In genomic region chr10:112210672-112211071, GRCh38 we compare ENCODE assay signal across 17 cellular contexts. TPM values are rescaled to one million over a fixed set of nuclear protein-coding genes. Genes with fewer than 3 reads are reported as not detected.
DNase-seq lines count a peak whose midpoint lies in the region; ATAC-seq and TF ChIP-seq lines count a peak whose summit lies in the region.
"Had no signal": no experiment of that assay in that cellular context is flagged by ENCODE, and none has a peak within 500 bp of the region (broad histone marks: within the 10 kb centered on the region; RNA-seq: fewer than 3 reads in every experiment).

No MANE protein-coding gene starts in this region.

- H3K4me1 Mint-ChIP-seq in activated T-helper 2 cell treated with anti-CD3 and anti-CD28 coated beads, Interferon-gamma antibody, Interleukin-2, Interleukin-4, amounts not matched to agents 10 μg/mL and 5 μg/mL and 100 μg/mL, durations not matched to agents 14 hours and 24 hours and 36 hours (ENCODE audit: low read depth), result no peaks in the 10 kb centered on the region

- no peak overlapping the region for H3K27ac Mint-ChIP-seq in activated T-helper 2 cell treated with anti-CD3 and anti-CD28 coated beads, Interferon-gamma antibody, Interleukin-2, Interleukin-4, amounts not matched to agents 10 μg/mL and 5 μg/mL and 100 μg/mL, durations not matched to agents 14 hours and 24 hours and 36 hours
- H3K27ac Mint-ChIP-seq: B cell; CD4-positive, alpha-beta T cell; GM23338 had no signal

- H3K9me3 Mint-ChIP-seq in activated T-helper 2 cell treated with anti-CD3 and anti-CD28 coated beads, Interferon-gamma antibody, Interleukin-2, Interleukin-4, amounts not matched to agents 10 μg/mL and 5 μg/mL and 100 μg/mL, durations not matched to agents 14 hours and 24 hours and 36 hours, result no peaks in the 10 kb centered on the region
- H3K9me3 Mint-ChIP-seq: CD4-positive, alpha-beta T cell had no signal

- DNase-seq in SK-MEL-5 (ENCODE audit: low read depth, low spot score) (peak; percentile 2), foreskin melanocyte (peak; percentile 46), medulla oblongata (ENCODE audit: extremely low spot score) (peak; percentile 43), testis (peak; percentile 53), iPS-NIHi11 (ENCODE audit: low spot score) (no peak), NCI-H2196 (lab: John Stamatoyannopoulos, UW; ENCODE audit: unreplicated experiment) (no peak)
- no peak for DNase-seq in activated T-helper 2 cell treated with anti-CD3 and anti-CD28 coated beads, Interferon-gamma antibody, Interleukin-2, Interleukin-4, amounts not matched to agents 10 μg/mL and 5 μg/mL and 100 μg/mL, durations not matched to agents 14 hours and 24 hours and 36 hours (ENCODE audit: low spot score)
- DNase-seq: ACHN; Calu3; CD4-positive, alpha-beta T cell; DMS 273 treated with DMSO at 0.1 percent for 48 hours; DMS79; H7 had no signal

- in situ Hi-C loops in SK-MEL-5 (cut with HindIII; ENCODE audit: low pct_unique_long_range_greater_than_20kb, low sequenced_read_pairs), result no loop called here

- intact Hi-C loops in testis (cut with DNase I; ENCODE audit: low total_unique reads), result no loop called here
- intact Hi-C loops in activated T-helper 2 cell treated with anti-CD3 and anti-CD28 coated beads, Interferon-gamma antibody, Interleukin-2, Interleukin-4, amounts not matched to agents 10 μg/mL and 5 μg/mL and 100 μg/mL, durations not matched to agents 14 hours and 24 hours and 36 hours (cut with micrococcal nuclease), result no loop called here

- peak overlapping the region; percentile 44 to 66 for H3K27ac ChIP-seq in testis

- no peak for TF ChIP-seq POLR2A in testis (IDR thresholded peaks at IDR 0.05)

- H3K36me3 ChIP-seq in testis (ENCODE audit: low read depth, missing control alignments), result no peaks in the 10 kb centered on the region

- 44 to 66% methylated on average over 4 of the region's 4 CpGs for WGBS in testis, 2 donors

- no peak overlapping the region for H3K4me3 Mint-ChIP-seq in activated T-helper 2 cell treated with anti-CD3 and anti-CD28 coated beads, Interferon-gamma antibody, Interleukin-2, Interleukin-4, amounts not matched to agents 10 μg/mL and 5 μg/mL and 100 μg/mL, durations not matched to agents 14 hours and 24 hours and 36 hours (ENCODE audit: low read depth)
- H3K4me3 Mint-ChIP-seq: B cell; CD4-positive, alpha-beta T cell; GM23338 had no signal

- no peaks in the 10 kb centered on the region for H3K9me3 ChIP-seq in testis

- H3K27me3 Mint-ChIP-seq in activated T-helper 2 cell treated with anti-CD3 and anti-CD28 coated beads, Interferon-gamma antibody, Interleukin-2, Interleukin-4, amounts not matched to agents 10 μg/mL and 5 μg/mL and 100 μg/mL, durations not matched to agents 14 hours and 24 hours and 36 hours (ENCODE audit: low read depth), result peaks cover 3% of the 10 kb centered on the region

- H3K4me1 ChIP-seq in testis, result peaks cover 16% of the 10 kb centered on the region

- no peak overlapping the region for H3K4me3 ChIP-seq in testis
- H3K4me3 ChIP-seq: GM12878, GM23338 had no signal

- TF ChIP-seq CTCF in testis (IDR thresholded peaks at IDR 0.05), result no peak

- no peaks in the 10 kb centered on the region for H3K36me3 Mint-ChIP-seq in activated T-helper 2 cell treated with anti-CD3 and anti-CD28 coated beads, Interferon-gamma antibody, Interleukin-2, Interleukin-4, amounts not matched to agents 10 μg/mL and 5 μg/mL and 100 μg/mL, durations not matched to agents 14 hours and 24 hours and 36 hours (ENCODE audit: low read depth)

- H3K27me3 ChIP-seq in testis, result no peaks in the 10 kb centered on the region

- no peak for ATAC-seq in HG03045 (IDR thresholded peaks at IDR 0.05; ENCODE audit: unreplicated experiment)
- ATAC-seq: GM12878, GM23338 had no signal

RNA-seq across cellular contexts. Expression of gene GPAM, which starts 27.1 kb away (rescaled TPM):
- 17.6 and 17.8 TPM in 2 replicates for total RNA-seq in SK-MEL-5 (2014; rRNA removed; shearing (Covaris generic))
- 8.3 and 10.0 TPM in 2 replicates for polyA plus RNA-seq in SK-MEL-5 (2015; cell fraction: cytosol; rRNA removed)
- polyA plus RNA-seq in SK-MEL-5 (2015; cell fraction: nucleus; rRNA removed), result 27.3 and 27.4 TPM in 2 replicates
- 10 to 100 TPM; 36.7 to 37.6 TPM for total RNA-seq in testis
- polyA plus RNA-seq in testis (ENCODE audit: insufficient read depth, low read depth, low replicate concordance), result 25.1 TPM
- total RNA-seq in activated T-helper 2 cell treated with anti-CD3 and anti-CD28 coated beads, Interferon-gamma antibody, Interleukin-2, Interleukin-4, amounts not matched to agents 10 μg/mL and 5 μg/mL and 100 μg/mL, durations not matched to agents 14 hours and 24 hours and 36 hours, result 7.3 and 7.7 TPM in 2 replicates

Comparison
In these comparisons a context has a peak if more than half of its experiments do, and no peak if none do; other contexts are left out.
1. DNase-seq: peak in SK-MEL-5 (single experiment), foreskin melanocyte (single experiment), medulla oblongata (single experiment) and testis (single experiment); none in iPS-NIHi11 (single experiment), activated T-helper 2 cell treated with anti-CD3 and anti-CD28 coated beads, Interferon-gamma antibody, Interleukin-2, Interleukin-4, amounts not matched to agents 10 μg/mL and 5 μg/mL and 100 μg/mL, durations not matched to agents 14 hours and 24 hours and 36 hours (single experiment) and NCI-H2196 (single experiment).